In the genomic region with DNA sequence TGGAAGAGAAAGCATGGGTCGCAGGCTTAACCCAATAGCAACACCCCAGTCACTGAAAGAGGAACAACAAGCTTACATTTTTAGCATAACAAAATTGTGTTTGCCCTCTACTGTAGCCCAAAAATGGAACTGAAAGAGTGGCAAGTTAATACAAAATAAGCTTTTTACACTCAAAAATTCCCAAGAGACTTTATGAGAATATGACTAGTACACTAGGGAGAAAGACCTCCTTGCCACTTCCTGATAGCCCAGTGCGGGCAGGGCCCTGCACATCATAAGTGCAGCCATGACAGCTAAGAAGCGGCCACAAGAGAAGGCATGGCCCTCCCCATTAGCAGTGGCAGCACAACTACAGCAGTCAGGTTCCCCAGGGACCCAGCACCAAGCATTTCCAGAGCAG, we compare ENCODE assay signal across 11 cellular contexts.
DNase-seq lines count a peak whose midpoint lies in the region; ATAC-seq lines count a peak whose summit lies in the region.
"Had no signal": no experiment of that assay in that cellular context is flagged by ENCODE, and none has a peak within 500 bp of the region (broad histone marks: within the 10 kb centered on the region; RNA-seq: fewer than 3 reads in every experiment).

No MANE protein-coding gene starts in this region.

- peak; percentile 84 for ATAC-seq in GM19035 (IDR thresholded peaks at IDR 0.05; ENCODE audit: unreplicated experiment)
- peak; percentile 98 for ATAC-seq in GM21825 (IDR thresholded peaks at IDR 0.05; ENCODE audit: unreplicated experiment)
- peak; percentile 96 for ATAC-seq in HG03196 (IDR thresholded peaks at IDR 0.05; ENCODE audit: unreplicated experiment)
- ATAC-seq in stimulated activated effector memory CD8-positive, alpha-beta T cell treated with anti-CD3 and anti-CD28 coated beads, Interleukin-12 subunit alpha, Interleukin-12 subunit beta, amount 100 ng/mL, for 72 hours: peak; percentile 42
- ATAC-seq: natural killer cell treated with Interleukin-12 subunit alpha and Interleukin-12 subunit beta and Interleukin-15 and Interleukin-18, amount 100 ng/mL, for 72 hours had no signal

- H3K4me1 Mint-ChIP-seq in stimulated activated effector memory CD8-positive, alpha-beta T cell treated with anti-CD3 and anti-CD28 coated beads, Interleukin-12 subunit alpha, Interleukin-12 subunit beta, amount 100 ng/mL, for 72 hours: no peaks in the 10 kb centered on the region
- no peaks in the 10 kb centered on the region for H3K4me1 Mint-ChIP-seq in T-helper 2 cell treated with Interferon-gamma antibody and Interleukin-4, amounts not matched to agents 5 μg/mL and 100 μg/mL, for 36 hours (ENCODE audit: low read depth)

- H3K27me3 Mint-ChIP-seq in T-helper 2 cell treated with Interferon-gamma antibody and Interleukin-4, amounts not matched to agents 5 μg/mL and 100 μg/mL, for 36 hours (ENCODE audit: low read depth): no peaks in the 10 kb centered on the region
- H3K27me3 Mint-ChIP-seq: natural killer cell treated with Interleukin-12 subunit alpha and Interleukin-12 subunit beta and Interleukin-15 and Interleukin-18, amount 100 ng/mL, for 72 hours had no signal

- no peak overlapping the region for H3K4me3 Mint-ChIP-seq in stimulated activated effector memory CD8-positive, alpha-beta T cell treated with anti-CD3 and anti-CD28 coated beads, Interleukin-12 subunit alpha, Interleukin-12 subunit beta, amount 100 ng/mL, for 72 hours
- no peak overlapping the region for H3K4me3 Mint-ChIP-seq in T-helper 2 cell treated with Interferon-gamma antibody and Interleukin-4, amounts not matched to agents 5 μg/mL and 100 μg/mL, for 36 hours
- H3K4me3 Mint-ChIP-seq: natural killer cell treated with Interleukin-12 subunit alpha and Interleukin-12 subunit beta and Interleukin-15 and Interleukin-18, amount 100 ng/mL, for 72 hours had no signal

- H3K9me3 Mint-ChIP-seq in stimulated activated effector memory CD8-positive, alpha-beta T cell treated with anti-CD3 and anti-CD28 coated beads, Interleukin-12 subunit alpha, Interleukin-12 subunit beta, amount 100 ng/mL, for 72 hours: peaks cover 13% of the 10 kb centered on the region
- H3K9me3 Mint-ChIP-seq in T-helper 2 cell treated with Interferon-gamma antibody and Interleukin-4, amounts not matched to agents 5 μg/mL and 100 μg/mL, for 36 hours: peaks cover 23% of the 10 kb centered on the region

- DNase-seq in stimulated activated effector memory CD8-positive, alpha-beta T cell treated with anti-CD3 and anti-CD28 coated beads, Interleukin-12 subunit alpha, Interleukin-12 subunit beta, amount 100 ng/mL, for 72 hours (ENCODE audit: low spot score in 2 of 2): no peak
- DNase-seq in activated CD4-positive, alpha-beta T cell treated with anti-CD3 and anti-CD28 coated beads for 48 hours: no peak
- no peak for DNase-seq in T-helper 2 cell treated with Interferon-gamma antibody and Interleukin-4, amounts not matched to agents 5 μg/mL and 100 μg/mL, for 36 hours (ENCODE audit: low spot score)
- DNase-seq in NCI-H2171 (lab: John Stamatoyannopoulos, UW): no peak
- DNase-seq: central memory CD4-positive, alpha-beta T cell; GM23248; NCI-H2227 treated with DMSO at 0.1 percent for 48 hours had no signal

- H3K36me3 Mint-ChIP-seq in stimulated activated effector memory CD8-positive, alpha-beta T cell treated with anti-CD3 and anti-CD28 coated beads, Interleukin-12 subunit alpha, Interleukin-12 subunit beta, amount 100 ng/mL, for 72 hours: no peaks in the 10 kb centered on the region
- H3K36me3 Mint-ChIP-seq in T-helper 2 cell treated with Interferon-gamma antibody and Interleukin-4, amounts not matched to agents 5 μg/mL and 100 μg/mL, for 36 hours (ENCODE audit: low read depth): no peaks in the 10 kb centered on the region
- H3K36me3 Mint-ChIP-seq: natural killer cell treated with Interleukin-12 subunit alpha and Interleukin-12 subunit beta and Interleukin-15 and Interleukin-18, amount 100 ng/mL, for 72 hours had no signal

- no peak overlapping the region for H3K27ac Mint-ChIP-seq in stimulated activated effector memory CD8-positive, alpha-beta T cell treated with anti-CD3 and anti-CD28 coated beads, Interleukin-12 subunit alpha, Interleukin-12 subunit beta, amount 100 ng/mL, for 72 hours
- no peak overlapping the region for H3K27ac Mint-ChIP-seq in T-helper 2 cell treated with Interferon-gamma antibody and Interleukin-4, amounts not matched to agents 5 μg/mL and 100 μg/mL, for 36 hours
- H3K27ac Mint-ChIP-seq: natural killer cell treated with Interleukin-12 subunit alpha and Interleukin-12 subunit beta and Interleukin-15 and Interleukin-18, amount 100 ng/mL, for 72 hours had no signal

Comparison
In these comparisons a context has a peak if more than half of its experiments do, and no peak if none do; other contexts are left out.
1. ATAC-seq: peak in every context shown above with its lines; median percentile 98 in GM21825; 96 in HG03196; 84 in GM19035; 42 in stimulated activated effector memory CD8-positive, alpha-beta T cell treated with anti-CD3 and anti-CD28 coated beads, Interleukin-12 subunit alpha, Interleukin-12 subunit beta, amount 100 ng/mL, for 72 hours.